8 cellular contexts compared by ENCODE assay signal in the genomic region with DNA sequence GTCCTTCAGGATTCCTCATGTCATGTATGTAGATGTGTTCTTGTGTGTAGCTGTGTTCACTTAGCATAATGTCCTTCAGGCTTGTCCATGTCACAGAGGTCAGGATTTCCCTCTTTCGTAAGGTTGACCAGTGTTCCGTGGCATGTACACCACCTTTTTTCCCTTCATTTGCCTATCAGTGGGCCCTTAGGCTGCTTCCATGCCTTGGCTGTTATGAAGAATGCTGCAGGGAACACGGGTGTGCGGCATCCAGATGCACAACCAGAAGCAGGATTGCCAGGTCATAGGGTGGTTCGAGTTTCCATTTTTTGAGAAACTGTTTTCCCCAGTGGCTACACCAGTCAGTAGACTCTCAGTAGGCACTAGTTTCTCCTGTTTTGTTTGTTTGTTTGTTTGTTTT. TPM values are rescaled to one million over a fixed set of nuclear protein-coding genes. Genes with fewer than 3 reads are reported as not detected.
"Had no signal": no experiment of that assay in that cellular context is flagged by ENCODE, and none has a peak within 500 bp of the region (broad histone marks: within the 10 kb centered on the region; RNA-seq: fewer than 3 reads in every experiment).

No MANE protein-coding gene starts in this region.

- H3K27ac ChIP-seq: GM23248 had no signal

- H3K4me3 ChIP-seq: GM23248, K562 had no signal

- DNase-seq: GM23248, H7, HCEC 1CT, KG1 had no signal

- H3K9ac ChIP-seq: GM23248 had no signal

- H2AFZ ChIP-seq: GM23248 had no signal

- FAIRE-seq: HTR-8/SVneo, K562 had no signal

RNA-seq across cellular contexts. Expression of gene SYNDIG1, which starts 29.2 kb away (rescaled TPM):
- total RNA-seq: HT-29, IMR-90, K562 had no signal
- polyA plus RNA-seq: IMR-90, K562 had no signal
